In the genomic region with DNA sequence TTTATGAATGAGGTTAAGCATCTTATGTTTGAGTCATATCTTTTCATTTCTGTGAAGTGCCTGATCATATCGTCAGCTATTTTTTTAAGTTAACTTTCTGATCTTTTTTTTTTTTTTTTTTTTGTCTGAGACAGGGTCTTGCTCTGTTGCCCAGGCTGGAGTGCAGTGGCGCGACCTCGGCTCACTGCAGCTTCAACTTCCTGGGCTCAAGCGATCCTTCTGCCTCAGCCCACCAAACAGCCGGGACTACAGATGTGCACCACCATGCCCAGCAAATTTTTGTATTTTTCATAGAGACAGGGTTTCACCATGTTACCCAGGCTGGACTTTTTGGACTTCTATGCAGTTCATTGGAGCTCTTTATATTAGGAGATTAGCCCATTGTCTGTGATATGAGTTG, we compare ENCODE assay signal across 20 cellular contexts.
DNase-seq lines count a peak whose midpoint lies in the region; ATAC-seq and TF ChIP-seq lines count a peak whose summit lies in the region.
"Had no signal": no experiment of that assay in that cellular context is flagged by ENCODE, and none has a peak within 500 bp of the region (broad histone marks: within the 10 kb centered on the region; RNA-seq: fewer than 3 reads in every experiment).

No MANE protein-coding gene starts in this region.

- no peak for ATAC-seq in Right ventricle myocardium inferior
- ATAC-seq: A549, GM12878 had no signal

- WGBS in HUES64, result 94% methylated on average over 6 of the region's 6 CpGs
- no CpG with 5 or more reads among the region's 6 CpGs for WGBS in iPS DF 6.9 (ENCODE audit: insufficient coverage, insufficient read length)

- H3K27me3 ChIP-seq in left ventricle myocardium inferior (ENCODE audit: low read depth) (no peaks in the 10 kb centered on the region), HUES64 (ENCODE audit: insufficient read depth, low read length) (no peaks in the 10 kb centered on the region), iPS DF 6.9 (ENCODE audit: control insufficient read depth, insufficient read depth, low read length) (no peaks in the 10 kb centered on the region), BE2C (peaks cover 11% of the 10 kb centered on the region)
- H3K27me3 ChIP-seq: BLaER1 had no signal

- H3K27ac ChIP-seq in left ventricle myocardium inferior (replicated peaks), result peak overlapping the region; percentile 86
- peak overlapping the region; percentile 94 for H3K27ac ChIP-seq in HUES64 (ENCODE audit: low read depth, low read length)
- H3K27ac ChIP-seq in iPS DF 6.9 (ENCODE audit: low read length), result peak overlapping the region; percentile 82
- H3K27ac ChIP-seq: 22Rv1, A549, BLaER1, GM23248 had no signal

- DNase-seq in left ventricle myocardium inferior (no peak), Right ventricle myocardium inferior (ENCODE audit: missing footprints) (no peak), iPS DF 6.9 (ENCODE audit: low read depth, low spot score) (no peak), hippocampal formation (lab: John Stamatoyannopoulos, UW) (no peak), EL (no peak), BE2C (no peak)
- DNase-seq: AML-193; CD4-positive, alpha-beta memory T cell; DMS153; DMS79 treated with DMSO at 0.1 percent for 48 hours; GM23248; H7; IMR-90; Karpas-422; KBM-7 had no signal

- TF ChIP-seq CTCF in left ventricle myocardium inferior (IDR thresholded peaks at IDR 0.05; ENCODE audit: borderline replicate concordance) (no peak), BE2C (IDR thresholded peaks at IDR 0.05; ENCODE audit: low read depth, low read length) (no peak)

- H3K4me3 ChIP-seq in left ventricle myocardium inferior (no peak overlapping the region), HUES64 (ENCODE audit: low read length) (no peak overlapping the region), iPS DF 6.9 (ENCODE audit: low read length) (no peak overlapping the region), BE2C (ENCODE audit: low read depth, low read length) (no peak overlapping the region)
- H3K4me3 ChIP-seq: A549, BLaER1, GM12878, GM23248 had no signal

- intact Hi-C loops in left ventricle myocardium inferior (cut with micrococcal nuclease), result no loop called here
- intact Hi-C loops in Right ventricle myocardium inferior (cut with DNase I), result loop anchor here (5.0 to 10.0 kb wide), 4 partner anchors 66 to 168 kb away; partner anchors contain the start of gene PIP5K1B

- H3K4me1 ChIP-seq in left ventricle myocardium inferior (peaks cover 69% of the 10 kb centered on the region), HUES64 (ENCODE audit: insufficient read depth, low read length) (peaks cover 80% of the 10 kb centered on the region), iPS DF 6.9 (ENCODE audit: control insufficient read depth, insufficient read depth, low read length) (peaks cover 6% of the 10 kb centered on the region; the same call in 1 of the 2 replicates), BE2C (no peaks in the 10 kb centered on the region)
- H3K4me1 ChIP-seq: A549, BLaER1 had no signal

- H3K9me3 ChIP-seq in left ventricle myocardium inferior (replicated peaks), result no peaks in the 10 kb centered on the region
- H3K9me3 ChIP-seq in HUES64 (ENCODE audit: insufficient read depth, low read depth, low read length), result no peaks in the 10 kb centered on the region
- no peaks in the 10 kb centered on the region for H3K9me3 ChIP-seq in iPS DF 6.9 (ENCODE audit: control insufficient read depth, insufficient read depth, low read length)
- H3K9me3 ChIP-seq in BE2C, result no peaks in the 10 kb centered on the region
- H3K9me3 ChIP-seq: A549, BLaER1 had no signal

- no peaks in the 10 kb centered on the region for H3K36me3 ChIP-seq in left ventricle myocardium inferior
- no peaks in the 10 kb centered on the region for H3K36me3 ChIP-seq in HUES64 (ENCODE audit: insufficient read depth, low read length)
- H3K36me3 ChIP-seq in iPS DF 6.9 (ENCODE audit: control insufficient read depth, insufficient read depth, low read length), result no peaks in the 10 kb centered on the region
- H3K36me3 ChIP-seq in BE2C, result no peaks in the 10 kb centered on the region
- H3K36me3 ChIP-seq: BLaER1 had no signal

- peak overlapping the region; percentile 41; the same call in 1 of the 2 replicates for H3K9ac ChIP-seq in HUES64 (ENCODE audit: low read depth, low read length)
- H3K9ac ChIP-seq: BLaER1, GM23248 had no signal
